ENCODE assay signal across 12 cellular contexts in the genomic region with DNA sequence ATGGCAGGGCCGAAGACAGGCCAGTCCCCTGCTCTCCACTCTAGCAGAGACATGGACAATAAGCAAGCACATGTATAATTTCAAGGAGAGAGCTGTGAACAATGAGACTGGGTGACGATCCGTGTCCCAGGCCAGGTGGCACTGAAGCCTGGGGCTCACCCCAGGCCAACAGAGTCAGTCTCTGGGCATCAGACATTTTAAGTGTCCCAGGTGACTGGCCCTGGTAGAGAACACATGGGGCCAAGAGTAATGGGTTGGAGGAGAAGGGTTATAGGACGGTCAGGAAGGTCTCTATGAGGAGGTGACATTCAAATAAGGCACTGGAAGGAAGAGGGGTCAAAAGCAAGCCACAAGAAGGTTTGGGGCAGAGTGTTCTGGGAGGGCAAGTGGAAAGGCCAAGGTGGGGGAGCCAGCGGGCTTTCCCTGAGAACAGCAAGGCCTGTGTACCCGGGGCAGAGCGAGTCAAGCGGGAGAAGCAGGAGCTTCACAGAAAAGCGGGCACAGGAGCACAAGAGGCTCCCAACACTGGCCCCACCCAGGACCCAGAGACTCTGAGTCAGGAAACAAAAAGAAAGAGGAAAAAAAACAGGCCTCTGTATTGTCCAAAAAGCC. TPM values are rescaled to one million over a fixed set of nuclear protein-coding genes. Genes with fewer than 3 reads are reported as not detected.
A peak's percentile ranks its signal among the peaks of the same experiment; 100 is the strongest.
DNase-seq lines count a peak whose midpoint lies in the region; ATAC-seq and TF ChIP-seq lines count a peak whose summit lies in the region.
"Had no signal": no experiment of that assay in that cellular context is flagged by ENCODE, and none has a peak within 500 bp of the region (broad histone marks: within the 10 kb centered on the region; RNA-seq: fewer than 3 reads in every experiment).

No MANE protein-coding gene starts in this region.

- H3K4me1 ChIP-seq in OCI-LY3 (ENCODE audit: low read length) (peaks cover 92% of the 10 kb centered on the region), endodermal cell (ENCODE audit: control insufficient read depth, insufficient read depth, low read length) (peaks cover 19% of the 10 kb centered on the region)

- ATAC-seq in HG03571 (IDR thresholded peaks at IDR 0.05; ENCODE audit: unreplicated experiment): no peak

- peaks cover 50% of the 10 kb centered on the region for H3K4me1 Mint-ChIP-seq in endodermal cell

- no peaks in the 10 kb centered on the region for H3K9me3 Mint-ChIP-seq in endodermal cell

- no peaks in the 10 kb centered on the region for H4K20me1 ChIP-seq in OCI-LY3 (ENCODE audit: insufficient read depth, low read length)

- peaks cover 6% of the 10 kb centered on the region for H3K36me3 ChIP-seq in GM06990 (ENCODE audit: control insufficient read depth, insufficient read depth, low read length)
- H3K36me3 ChIP-seq in OCI-LY3 (replicated peaks; ENCODE audit: low read depth, low read length): peaks cover 33% of the 10 kb centered on the region
- no peaks in the 10 kb centered on the region for H3K36me3 ChIP-seq in endodermal cell (ENCODE audit: control insufficient read depth, insufficient read depth, low read length)

- H3K9me3 ChIP-seq in OCI-LY3 (ENCODE audit: insufficient read depth, low read length): no peaks in the 10 kb centered on the region
- no peaks in the 10 kb centered on the region for H3K9me3 ChIP-seq in endodermal cell (ENCODE audit: control insufficient read depth, low read length)
- H3K9me3 ChIP-seq: SJSA1 had no signal

- WGBS in endodermal cell (ENCODE audit: insufficient coverage in 1 of 2, insufficient read length in 1 of 2), 2 experiments: 83 to 87% methylated on average over 6 to 9 of the region's 9 CpGs

- H3K27me3 ChIP-seq in GM06990 (replicated peaks; ENCODE audit: control insufficient read depth, insufficient read depth, low read length) (no peaks in the 10 kb centered on the region), OCI-LY3 (ENCODE audit: low read depth, low read length) (no peaks in the 10 kb centered on the region), endodermal cell (ENCODE audit: control insufficient read depth, insufficient read depth, low read length, poor library complexity, severe bottlenecking) (peaks cover 29% of the 10 kb centered on the region)
- H3K27me3 ChIP-seq: SJSA1 had no signal

- no peak overlapping the region for H2AFZ ChIP-seq in OCI-LY3 (ENCODE audit: low read depth, low read length)

- H3K27ac ChIP-seq in OCI-LY3 (ENCODE audit: low read length): peak overlapping the region; percentile 99
- H3K27ac ChIP-seq in endodermal cell (ENCODE audit: low read depth, low read length): no peak overlapping the region
- H3K27ac ChIP-seq in skin epidermis: peak overlapping the region in 20 of 21 experiments; percentile 66 to 99 (median 88)

- H3K27ac Mint-ChIP-seq in endodermal cell: peak overlapping the region; percentile 39

- peak overlapping the region; percentile 98 for H3K9ac ChIP-seq in OCI-LY3 (ENCODE audit: low read length)
- H3K9ac ChIP-seq in endodermal cell (ENCODE audit: extremely low read depth, low read length, poor library complexity, severe bottlenecking): no peak overlapping the region

- H3K4me2 ChIP-seq in OCI-LY3 (ENCODE audit: low read length): peak overlapping the region; percentile 99

- H3K4me3 ChIP-seq in GM06990 (replicated peaks; ENCODE audit: low read depth, low read length): peak overlapping the region; percentile 91
- peak overlapping the region; percentile 89 for H3K4me3 ChIP-seq in OCI-LY3 (ENCODE audit: low read length)
- no peak overlapping the region for H3K4me3 ChIP-seq in endodermal cell (ENCODE audit: low read length)
- H3K4me3 ChIP-seq in skin epidermis: peak overlapping the region in 4 of 7 experiments; percentile 41 to 47 (median 47)

- no peak overlapping the region for H3K4me3 Mint-ChIP-seq in endodermal cell

- no peak for DNase-seq in GM06990 (ENCODE audit: extremely low read depth, insufficient read length)
- no peak for DNase-seq in endodermal cell
- no peak for DNase-seq in NCI-H345 (lab: John Stamatoyannopoulos, UW)
- DNase-seq in HK-2 (ENCODE audit: unreplicated experiment): no peak
- no peak for DNase-seq in UCSD-AML1 (lab: John Stamatoyannopoulos, UW; ENCODE audit: unreplicated experiment)
- DNase-seq: NCI-H2029 had no signal

- peaks cover 89% of the 10 kb centered on the region for H3K79me2 ChIP-seq in OCI-LY3 (ENCODE audit: low read length)

- peaks cover 11% of the 10 kb centered on the region for H3K27me3 Mint-ChIP-seq in endodermal cell (ENCODE audit: insufficient read depth)

- TF ChIP-seq CTCF in GM06990 (IDR thresholded peaks at IDR 0.05; ENCODE audit: insufficient read depth, low read length, poor library complexity, severe bottlenecking) (no peak), OCI-LY3 (IDR thresholded peaks at IDR 0.05; ENCODE audit: low read depth, low read length) (no peak), endodermal cell (conservative IDR thresholded peaks at IDR 0.05) (no peak)

- no peaks in the 10 kb centered on the region for H3K36me3 Mint-ChIP-seq in endodermal cell (ENCODE audit: low read depth)

RNA-seq across cellular contexts. Expression of a gene that starts 1.1 kb away (rescaled TPM):
- 10 to 100 TPM; 12.2 to 15.4 TPM for total RNA-seq in endodermal cell
- 16.6 TPM for polyA plus RNA-seq in endodermal cell (2013, experiment 1 of 2)
- 16.2 TPM for polyA plus RNA-seq in endodermal cell (2013, experiment 2 of 2)

RNA-seq across cellular contexts. Expression of a gene that starts 59.2 kb away (rescaled TPM):
- under 1 TPM; 0.59 to 0.80 TPM for total RNA-seq in endodermal cell
- polyA plus RNA-seq in endodermal cell (2013, experiment 1 of 2): not detected
- not detected for polyA plus RNA-seq in endodermal cell (2013, experiment 2 of 2)
- total RNA-seq: glomerular endothelial cell, posterior vena cava, SJSA1 had no signal
